ENCODE assay signal across 10 cellular contexts in the genomic region with DNA sequence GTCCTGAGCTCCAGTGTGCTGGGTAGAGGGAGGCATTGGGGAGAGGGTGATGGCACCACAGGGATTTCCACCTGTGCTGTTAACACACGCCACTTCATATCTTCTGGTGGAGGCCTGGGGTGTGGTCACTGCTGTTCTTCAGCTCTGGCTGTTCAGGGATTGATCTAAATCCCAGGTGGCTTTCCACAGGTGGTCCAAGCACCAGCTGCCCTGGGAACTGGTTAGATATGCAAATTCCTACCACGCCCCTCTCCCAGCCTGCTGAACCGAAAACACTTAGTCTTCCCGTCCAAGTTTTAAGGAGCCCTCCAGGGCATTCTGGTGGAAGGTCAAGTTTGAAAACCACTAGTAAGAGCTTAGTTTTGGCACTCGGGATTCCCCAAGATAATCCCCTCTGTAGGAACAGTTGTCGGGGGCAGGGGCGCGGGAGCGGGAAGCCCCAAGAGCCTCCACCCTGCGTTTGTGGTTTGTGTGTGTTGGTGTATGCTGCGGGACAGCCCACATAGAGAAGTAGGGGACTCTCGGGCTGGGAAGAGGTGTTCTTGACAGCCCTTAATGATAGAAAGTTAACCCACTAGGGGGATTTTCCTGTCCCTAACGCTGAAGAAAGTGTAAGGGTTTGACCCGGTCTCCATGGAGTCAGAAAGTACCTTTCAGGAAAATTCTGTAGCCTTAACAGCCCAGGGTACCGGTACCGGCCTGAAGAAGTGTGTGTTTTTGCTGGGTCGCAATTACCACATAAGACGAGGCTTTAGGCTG. TPM values are rescaled to one million over a fixed set of nuclear protein-coding genes. Genes with fewer than 3 reads are reported as not detected.
DNase-seq lines count a peak whose midpoint lies in the region; ATAC-seq and TF ChIP-seq lines count a peak whose summit lies in the region.
"Had no signal": no experiment of that assay in that cellular context is flagged by ENCODE, and none has a peak within 500 bp of the region (broad histone marks: within the 10 kb centered on the region; RNA-seq: fewer than 3 reads in every experiment).

No MANE protein-coding gene starts in this region.

- no CpG with 5 or more reads among the region's 18 CpGs for WGBS in H9 (ENCODE audit: extremely low coverage, insufficient read length, low lambda C conversion rate)

- DNase-seq in CD14-positive monocyte (ENCODE audit: low spot score) (no peak), H9 (peak; percentile 50), naive B cell (no peak), pons (ENCODE audit: low spot score) (no peak), SK-N-DZ (ENCODE audit: low spot score) (no peak), iPS-NIHi7 (ENCODE audit: extremely low spot score) (no peak), DMS 273 (lab: John Stamatoyannopoulos, UW; ENCODE audit: unreplicated experiment) (no peak)
- DNase-seq in activated naive CD8-positive, alpha-beta T cell treated with anti-CD3 and anti-CD28 coated beads, Interleukin-2, amount 50 U/mL, for 24 hours, result peak; percentile 30
- DNase-seq: CD8-positive, alpha-beta memory T cell had no signal

- H3K27ac Mint-ChIP-seq in CD14-positive monocyte (peak overlapping the region; percentile 80 to 92 (median 91)), H9 (no peak overlapping the region; a peak in 2 of 7 replicates), naive B cell (peak overlapping the region; percentile 46 to 93 (median 74))
- H3K27ac Mint-ChIP-seq in activated naive CD8-positive, alpha-beta T cell treated with anti-CD3 and anti-CD28 coated beads, Interleukin-2, amount 50 U/mL, for 24 hours, result peak overlapping the region; percentile 37

- peaks cover 10% of the 10 kb centered on the region for H3K4me1 ChIP-seq in H9 (ENCODE audit: insufficient read depth, low read length)

- no peak overlapping the region for H2BK120ac ChIP-seq in H9 (ENCODE audit: low read depth, low read length, poor library complexity, severe bottlenecking)

- H3K14ac ChIP-seq in H9 (ENCODE audit: insufficient read depth, low read length), result no peak overlapping the region

- no peak overlapping the region for H3K23ac ChIP-seq in H9 (ENCODE audit: insufficient read length, low read depth, low read length)

- H3K27me3 Mint-ChIP-seq in CD14-positive monocyte (ENCODE audit: low read depth in 3 of 3) (no peaks in the 10 kb centered on the region), H9 (ENCODE audit: low read depth) (peaks cover 3% of the 10 kb centered on the region; the same call in 1 of the 2 replicates), naive B cell (peaks cover 0 to 13% (median 4%) of the 10 kb centered on the region in 3 donors)
- no peaks in the 10 kb centered on the region for H3K27me3 Mint-ChIP-seq in activated naive CD8-positive, alpha-beta T cell treated with anti-CD3 and anti-CD28 coated beads, Interleukin-2, amount 50 U/mL, for 24 hours
- H3K27me3 Mint-ChIP-seq: CD8-positive, alpha-beta memory T cell had no signal

- no peak overlapping the region for H3K18ac ChIP-seq in H9 (ENCODE audit: insufficient read length, low read depth, low read length)

- no peak for TF ChIP-seq CTCF in CD14-positive monocyte (IDR thresholded peaks at IDR 0.05)
- no peak for TF ChIP-seq CTCF in H9 (conservative IDR thresholded peaks at IDR 0.05)

- no peak overlapping the region for H4K5ac ChIP-seq in H9 (ENCODE audit: insufficient read length, low read depth, low read length)

- no peak overlapping the region for H3K56ac ChIP-seq in H9 (ENCODE audit: insufficient read length, low read depth, low read length)

- no peaks in the 10 kb centered on the region for H4K20me1 ChIP-seq in H9 (ENCODE audit: control insufficient read depth, insufficient read depth, insufficient read length)

- no peaks in the 10 kb centered on the region for H3K27me3 ChIP-seq in H9 (ENCODE audit: insufficient read depth, low read length)

- H3K27ac ChIP-seq in H9 (ENCODE audit: insufficient read length, low read depth, low read length), result no peak overlapping the region
- H3K27ac ChIP-seq: SK-N-MC had no signal

- no peak for ATAC-seq in activated naive CD8-positive, alpha-beta T cell treated with anti-CD3 and anti-CD28 coated beads, Interleukin-2, amount 50 U/mL, for 24 hours
- ATAC-seq in naive B cell (ENCODE audit: low read depth in 2 of 2), result peak; percentile 59 to 62

- H2BK5ac ChIP-seq in H9 (ENCODE audit: insufficient read length, low read length), result no peak overlapping the region

- H4K91ac ChIP-seq in H9 (ENCODE audit: insufficient read length, low read depth, low read length), result no peak overlapping the region

- intact Hi-C loops in CD14-positive monocyte (cut with micrococcal nuclease), result loop anchor here (1.0 to 2.0 kb wide), 2 partner anchors 39 to 41 kb away; no protein-coding TSS in a partner anchor

- no peak overlapping the region for H2BK12ac ChIP-seq in H9 (ENCODE audit: insufficient read length, low read depth, low read length)

- H3K9ac ChIP-seq in H9 (ENCODE audit: extremely low read depth, insufficient read length, low read length), result no peak overlapping the region

- H2AK5ac ChIP-seq in H9 (ENCODE audit: insufficient read length, low read length), result no peak overlapping the region

- H3K79me2 ChIP-seq in H9 (ENCODE audit: insufficient read depth, low read length), result no peaks in the 10 kb centered on the region

- no peak overlapping the region for H3K4ac ChIP-seq in H9 (ENCODE audit: low read depth, low read length)

- H3K4me2 ChIP-seq in H9 (ENCODE audit: insufficient read depth, insufficient read length, low read length), result no peak overlapping the region

- H3K9me3 ChIP-seq in H9 (ENCODE audit: control insufficient read depth, low read depth, low read length), result no peaks in the 10 kb centered on the region

- peaks cover 4% of the 10 kb centered on the region for H3K23me2 ChIP-seq in H9 (ENCODE audit: insufficient read length, low read depth, low read length, poor library complexity, severe bottlenecking)

- H2BK20ac ChIP-seq in H9 (ENCODE audit: low read depth, low read length, poor library complexity, severe bottlenecking), result no peak overlapping the region

- H3K9me3 Mint-ChIP-seq in CD14-positive monocyte (peaks cover 0 to 3% (median 0%) of the 10 kb centered on the region in 7 donors), H9 (no peaks in the 10 kb centered on the region; a peak in 1 of 5 replicates), naive B cell (no peaks in the 10 kb centered on the region)
- H3K9me3 Mint-ChIP-seq in activated naive CD8-positive, alpha-beta T cell treated with anti-CD3 and anti-CD28 coated beads, Interleukin-2, amount 50 U/mL, for 24 hours, result no peaks in the 10 kb centered on the region
- H3K9me3 Mint-ChIP-seq: CD8-positive, alpha-beta memory T cell had no signal

- no peak overlapping the region for H3T11ph ChIP-seq in H9 (ENCODE audit: low read length)

- no peak overlapping the region for H2AFZ ChIP-seq in H9 (ENCODE audit: low read length)

- H3K79me1 ChIP-seq in H9 (ENCODE audit: insufficient read depth, low read depth, low read length, poor library complexity, severe bottlenecking), result no peaks in the 10 kb centered on the region

- H3K36me3 Mint-ChIP-seq in CD14-positive monocyte (peaks cover 56 to 77% of the 10 kb centered on the region in 2 donors), H9 (ENCODE audit: insufficient read depth in 1 of 3, low read depth in 3 of 3) (peaks cover 5 to 27% (median 16%) of the 10 kb centered on the region in 3 experiments; a peak in 5 of 7 replicates), naive B cell (no peaks in the 10 kb centered on the region)
- no peaks in the 10 kb centered on the region for H3K36me3 Mint-ChIP-seq in activated naive CD8-positive, alpha-beta T cell treated with anti-CD3 and anti-CD28 coated beads, Interleukin-2, amount 50 U/mL, for 24 hours (ENCODE audit: low read depth)
- H3K36me3 Mint-ChIP-seq: CD8-positive, alpha-beta memory T cell had no signal

- H4K8ac ChIP-seq in H9 (replicated peaks; ENCODE audit: insufficient read length, low read depth, low read length), result no peak overlapping the region

- H3K4me1 Mint-ChIP-seq in CD14-positive monocyte (peaks cover 79% of the 10 kb centered on the region), H9 (peaks cover 46 to 47% of the 10 kb centered on the region in 2 experiments), naive B cell (peaks cover 18 to 29% (median 29%) of the 10 kb centered on the region in 3 donors)
- peaks cover 41% of the 10 kb centered on the region for H3K4me1 Mint-ChIP-seq in activated naive CD8-positive, alpha-beta T cell treated with anti-CD3 and anti-CD28 coated beads, Interleukin-2, amount 50 U/mL, for 24 hours

- H3K4me3 Mint-ChIP-seq in CD14-positive monocyte (peak overlapping the region in 1 of 2 donors; percentile 70), H9 (peak overlapping the region; percentile 17 to 22; a peak in 1 of 5 replicates), naive B cell (peak overlapping the region; percentile 57 to 89 (median 76))
- H3K4me3 Mint-ChIP-seq in activated naive CD8-positive, alpha-beta T cell treated with anti-CD3 and anti-CD28 coated beads, Interleukin-2, amount 50 U/mL, for 24 hours, result peak overlapping the region; percentile 26

- no peak overlapping the region for H2BK15ac ChIP-seq in H9 (ENCODE audit: low read depth, low read length)

RNA-seq across cellular contexts. Expression of gene DEPP1, which starts 5.1 kb away (rescaled TPM):
- polyA plus RNA-seq in CD14-positive monocyte, result not detected
- total RNA-seq in H9 (2021), result 1.7 and 2.4 TPM in 2 replicates
- polyA plus RNA-seq in naive B cell (ENCODE audit: low read depth in 6 of 6), result not detected
- 1.2 TPM in 2 replicates for polyA plus RNA-seq in SK-N-DZ (2014; cell fraction: cytosol; rRNA removed)
- 1.6 and 2.9 TPM in 2 replicates for polyA plus RNA-seq in SK-N-DZ (2014; cell fraction: nucleus; rRNA removed)
- polyA plus RNA-seq: CD8-positive, alpha-beta memory T cell had no signal

RNA-seq across cellular contexts. Expression of gene RASSF4, which starts 13.9 kb away (rescaled TPM):
- polyA plus RNA-seq in CD14-positive monocyte (100 to 1,000 TPM; 117 to 120 TPM), naive B cell (ENCODE audit: low read depth in 6 of 6) (under 1 TPM in 4 of 6 donors, not detected in 2; 0.06 to 0.60 (median 0.27) TPM)
- 11.3 and 11.5 TPM in 2 replicates for total RNA-seq in H9 (2021)
- 4.0 and 4.5 TPM in 2 replicates for polyA plus RNA-seq in SK-N-DZ (2014; cell fraction: cytosol; rRNA removed)
- 9.5 and 13.3 TPM in 2 replicates for polyA plus RNA-seq in SK-N-DZ (2014; cell fraction: nucleus; rRNA removed)

RNA-seq across cellular contexts. Expression of gene ZNF22, which starts 27.2 kb away (rescaled TPM):
- 10 to 100 TPM; 10.4 to 14.6 TPM for polyA plus RNA-seq in CD14-positive monocyte
- total RNA-seq in H9 (2021), result 36.9 and 37.6 TPM in 2 replicates
- 10 to 100 TPM; 52.9 to 73.2 (median 61.9) TPM for polyA plus RNA-seq in naive B cell (ENCODE audit: low read depth in 6 of 6)
- polyA plus RNA-seq in SK-N-DZ (2014; cell fraction: cytosol; rRNA removed), result 47.8 and 50.2 TPM in 2 replicates
- 31.7 and 41.0 TPM in 2 replicates for polyA plus RNA-seq in SK-N-DZ (2014; cell fraction: nucleus; rRNA removed)

Comparison
In these comparisons a context has a peak if more than half of its experiments do, and no peak if none do; other contexts are left out.
1. DNase-seq: peak in H9 (single experiment) and activated naive CD8-positive, alpha-beta T cell treated with anti-CD3 and anti-CD28 coated beads, Interleukin-2, amount 50 U/mL, for 24 hours (single experiment); none in CD14-positive monocyte (single experiment), naive B cell (single experiment), pons (single experiment), SK-N-DZ (single experiment), iPS-NIHi7 (single experiment) and DMS 273 (single experiment).
2. H3K27ac Mint-ChIP-seq: peak in CD14-positive monocyte (7 of 7), activated naive CD8-positive, alpha-beta T cell treated with anti-CD3 and anti-CD28 coated beads, Interleukin-2, amount 50 U/mL, for 24 hours (single experiment) and naive B cell (6 of 6); none in H9 (0 of 3).
3. RNA of gene RASSF4, which starts 13.9 kb away (polyA plus RNA-seq): 117 to 120 TPM in CD14-positive monocyte; 0.06 to 0.60 TPM in naive B cell; every median in the first group is over 10 times any median in the second.